ENCODE assay signal across 8 cellular contexts in genomic region chr17:78709119-78709681, GRCh38.
DNase-seq lines count a peak whose midpoint lies in the region; ATAC-seq and TF ChIP-seq lines count a peak whose summit lies in the region.

No MANE protein-coding gene starts in this region.

- no peaks in the 10 kb centered on the region for H3K9me3 Mint-ChIP-seq in activated CD4-positive, alpha-beta T cell treated with anti-CD3 and anti-CD28 coated beads for 36 hours (ENCODE audit: low read depth)
- no peaks in the 10 kb centered on the region for H3K9me3 Mint-ChIP-seq in T-helper 1 cell treated with Interleukin-12 subunit alpha and Interleukin-12 subunit beta and Interleukin-4 antibody, amounts not matched to agents 30 μg/mL and 1 μg/mL, for 36 hours
- no peaks in the 10 kb centered on the region for H3K9me3 Mint-ChIP-seq in stimulated activated memory B cell treated with anti-CD40 and anti-IgM and Interleukin-4, amounts not matched to agents 10 μg/mL and 1 μg/mL and 100 μg/mL, for 72 hours
- no peaks in the 10 kb centered on the region for H3K9me3 Mint-ChIP-seq in progenitor cell of endocrine pancreas (ENCODE audit: low read depth)

- peaks cover 34% of the 10 kb centered on the region for H3K36me3 Mint-ChIP-seq in activated CD4-positive, alpha-beta T cell treated with anti-CD3 and anti-CD28 coated beads for 36 hours (ENCODE audit: low read depth)
- H3K36me3 Mint-ChIP-seq in T-helper 1 cell treated with Interleukin-12 subunit alpha and Interleukin-12 subunit beta and Interleukin-4 antibody, amounts not matched to agents 30 μg/mL and 1 μg/mL, for 36 hours (ENCODE audit: low read depth) = peaks cover 29% of the 10 kb centered on the region
- H3K36me3 Mint-ChIP-seq in stimulated activated memory B cell treated with anti-CD40 and anti-IgM and Interleukin-4, amounts not matched to agents 10 μg/mL and 1 μg/mL and 100 μg/mL, for 72 hours = peaks cover 49% of the 10 kb centered on the region
- peaks cover 7% of the 10 kb centered on the region for H3K36me3 Mint-ChIP-seq in progenitor cell of endocrine pancreas (ENCODE audit: insufficient read depth)

- H3K27me3 Mint-ChIP-seq in activated CD4-positive, alpha-beta T cell treated with anti-CD3 and anti-CD28 coated beads for 36 hours = no peaks in the 10 kb centered on the region
- H3K27me3 Mint-ChIP-seq in T-helper 1 cell treated with Interleukin-12 subunit alpha and Interleukin-12 subunit beta and Interleukin-4 antibody, amounts not matched to agents 30 μg/mL and 1 μg/mL, for 36 hours (ENCODE audit: low read depth) = no peaks in the 10 kb centered on the region
- H3K27me3 Mint-ChIP-seq in stimulated activated memory B cell treated with anti-CD40 and anti-IgM and Interleukin-4, amounts not matched to agents 10 μg/mL and 1 μg/mL and 100 μg/mL, for 72 hours = no peaks in the 10 kb centered on the region
- H3K27me3 Mint-ChIP-seq in progenitor cell of endocrine pancreas = no peaks in the 10 kb centered on the region

- intact Hi-C loops in activated CD4-positive, alpha-beta T cell treated with anti-CD3 and anti-CD28 coated beads for 36 hours (cut with DNase I, micrococcal nuclease) = loop anchor here (1.0 to 5.0 kb wide), 4 partner anchors 10 to 264 kb away; no protein-coding TSS in a partner anchor

- peak; percentile 43 for DNase-seq in activated CD4-positive, alpha-beta T cell treated with anti-CD3 and anti-CD28 coated beads for 36 hours
- DNase-seq in activated CD4-positive, alpha-beta T cell treated with anti-CD3 and anti-CD28 coated beads, Interleukin-2, amount 50 U/mL, for 4 hours = no peak
- DNase-seq in NCI-H1417 (lab: John Stamatoyannopoulos, UW) (no peak), progenitor cell of endocrine pancreas (ENCODE audit: low spot score, unreplicated experiment) (no peak), hippocampal formation (lab: John Stamatoyannopoulos, UW) (no peak)

- peak overlapping the region; percentile 86 for H3K27ac Mint-ChIP-seq in activated CD4-positive, alpha-beta T cell treated with anti-CD3 and anti-CD28 coated beads for 36 hours
- peak overlapping the region; percentile 79 for H3K27ac Mint-ChIP-seq in T-helper 1 cell treated with Interleukin-12 subunit alpha and Interleukin-12 subunit beta and Interleukin-4 antibody, amounts not matched to agents 30 μg/mL and 1 μg/mL, for 36 hours
- H3K27ac Mint-ChIP-seq in stimulated activated memory B cell treated with anti-CD40 and anti-IgM and Interleukin-4, amounts not matched to agents 10 μg/mL and 1 μg/mL and 100 μg/mL, for 72 hours = peak overlapping the region; percentile 90
- no peak overlapping the region for H3K27ac Mint-ChIP-seq in progenitor cell of endocrine pancreas

- H3K4me1 Mint-ChIP-seq in activated CD4-positive, alpha-beta T cell treated with anti-CD3 and anti-CD28 coated beads for 36 hours = peaks cover 69% of the 10 kb centered on the region
- H3K4me1 Mint-ChIP-seq in T-helper 1 cell treated with Interleukin-12 subunit alpha and Interleukin-12 subunit beta and Interleukin-4 antibody, amounts not matched to agents 30 μg/mL and 1 μg/mL, for 36 hours (ENCODE audit: low read depth) = peaks cover 48% of the 10 kb centered on the region
- peaks cover 72% of the 10 kb centered on the region for H3K4me1 Mint-ChIP-seq in stimulated activated memory B cell treated with anti-CD40 and anti-IgM and Interleukin-4, amounts not matched to agents 10 μg/mL and 1 μg/mL and 100 μg/mL, for 72 hours
- H3K4me1 Mint-ChIP-seq in progenitor cell of endocrine pancreas (ENCODE audit: low read depth) = peaks cover 5% of the 10 kb centered on the region

- POLR2A ChIA-PET in activated CD4-positive, alpha-beta T cell treated with anti-CD3 and anti-CD28 coated beads for 36 hours (lab: Charles Lee) = interaction anchor here (0.6 to 1.4 kb wide), 6 partner anchors 12 to 39 kb away, joined by 3 to 5 read pairs (median 4); no protein-coding TSS in a partner anchor

- peak overlapping the region; percentile 49 for H3K4me3 Mint-ChIP-seq in activated CD4-positive, alpha-beta T cell treated with anti-CD3 and anti-CD28 coated beads for 36 hours
- H3K4me3 Mint-ChIP-seq in T-helper 1 cell treated with Interleukin-12 subunit alpha and Interleukin-12 subunit beta and Interleukin-4 antibody, amounts not matched to agents 30 μg/mL and 1 μg/mL, for 36 hours = peak overlapping the region; percentile 52
- peak overlapping the region; percentile 65 for H3K4me3 Mint-ChIP-seq in stimulated activated memory B cell treated with anti-CD40 and anti-IgM and Interleukin-4, amounts not matched to agents 10 μg/mL and 1 μg/mL and 100 μg/mL, for 72 hours
- H3K4me3 Mint-ChIP-seq in progenitor cell of endocrine pancreas (ENCODE audit: low read depth) = no peak overlapping the region

- CTCF ChIA-PET in activated CD4-positive, alpha-beta T cell treated with anti-CD3 and anti-CD28 coated beads for 36 hours (lab: Charles Lee) = interaction anchor here (0.5 to 5.1 kb wide), 28 partner anchors 8 to 793 kb away, joined by 3 to 47 read pairs (median 4); no protein-coding TSS in a partner anchor

- ATAC-seq in activated CD4-positive, alpha-beta T cell treated with anti-CD3 and anti-CD28 coated beads for 36 hours = peak; percentile 65
- ATAC-seq in HG02610 (IDR thresholded peaks at IDR 0.05; ENCODE audit: unreplicated experiment) = peak; percentile 58
- peak; percentile 74 for ATAC-seq in stimulated activated memory B cell treated with anti-CD40 and anti-IgM and Interleukin-4, amounts not matched to agents 10 μg/mL and 1 μg/mL and 100 μg/mL, for 72 hours

- TF ChIP-seq CTCF in progenitor cell of endocrine pancreas (IDR thresholded peaks at IDR 0.05; ENCODE audit: unreplicated experiment) = no peak
